Comparison of ENCODE assay signal across 1 cellular context in genomic region chr12:107394693-107395092, GRCh38.
TF ChIP-seq lines count a peak whose summit lies in the region.

No MANE protein-coding gene starts in this region.

TF ChIP-seq in A549, 52 proteins besides CTCF, POLR2A, EP300 and RAD21 (continued from another document):
- TF ChIP-seq TFCP2L1 (CRISPR knock-in tag; IDR thresholded peaks at IDR 0.05): no peak
- TF ChIP-seq FOXS1 (CRISPR knock-in tag; IDR thresholded peaks at IDR 0.05): no peak
